Comparison of ENCODE assay signal across 12 cellular contexts in the genomic region with DNA sequence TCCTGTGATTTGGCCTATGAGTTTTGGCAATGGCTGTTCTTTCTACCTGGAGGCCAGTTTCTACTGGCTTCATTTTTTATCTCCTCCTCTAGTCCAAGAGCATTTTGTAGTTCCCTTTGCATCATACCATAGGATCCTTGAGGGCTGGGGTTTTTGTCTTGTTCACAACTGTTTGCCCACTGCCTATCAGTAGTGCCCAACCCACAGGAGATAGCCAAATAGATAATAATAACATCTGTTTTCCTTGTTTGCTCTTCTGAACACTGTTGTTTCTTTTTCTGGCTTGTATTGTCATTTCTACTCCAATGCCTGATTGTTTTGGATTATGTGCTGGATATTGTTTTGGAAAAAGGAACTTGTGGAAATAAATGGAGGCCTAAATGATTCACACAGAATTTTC. TPM values are rescaled to one million over a fixed set of nuclear protein-coding genes. Genes with fewer than 3 reads are reported as not detected.
DNase-seq lines count a peak whose midpoint lies in the region; ATAC-seq, FAIRE-seq and TF ChIP-seq lines count a peak whose summit lies in the region.
"Had no signal": no experiment of that assay in that cellular context is flagged by ENCODE, and none has a peak within 500 bp of the region (broad histone marks: within the 10 kb centered on the region; RNA-seq: fewer than 3 reads in every experiment).

No MANE protein-coding gene starts in this region.

- H3K9ac ChIP-seq in HepG2 (ENCODE audit: insufficient read depth, low read depth, low read length) (peak overlapping the region; percentile 23; the same call in 1 of the 2 replicates), SK-N-MC (ENCODE audit: insufficient read length) (no peak overlapping the region)

- DNase-seq in HepG2 (ENCODE audit: low spot score) (no peak), right lobe of liver (no peak), SK-N-MC (ENCODE audit: low read depth, low spot score) (no peak), epithelial cell of prostate (ENCODE audit: low read depth, low spot score) (no peak), UCSD-AML1 (lab: John Stamatoyannopoulos, UW; ENCODE audit: unreplicated experiment) (no peak), GM20000 (ENCODE audit: low spot score) (no peak), ovary (no peak)
- no peak for DNase-seq in stimulated activated CD8-positive, alpha-beta memory T cell treated with anti-CD3 and anti-CD28 coated beads, Interleukin-4, amount 100 ng/mL, for 48 hours
- DNase-seq: HCEC 1CT, NCI-H1105 treated with DMSO at 0.1 percent for 48 hours, testis had no signal

- intact Hi-C loops in HepG2 (cut with micrococcal nuclease; ENCODE audit: unreplicated experiment): no loop called here
- intact Hi-C loops in right lobe of liver (cut with DNase I): no loop called here
- intact Hi-C loops in ovary (cut with DNase I): no loop called here

- H3K27ac ChIP-seq in HepG2 (ENCODE audit: extremely low read length, insufficient read depth, low read length) (no peak overlapping the region), right lobe of liver (no peak overlapping the region), SK-N-MC (no peak overlapping the region), epithelial cell of prostate (peak overlapping the region; percentile 3), ovary (no peak overlapping the region)
- H3K27ac ChIP-seq: testis had no signal

- peaks cover 46% of the 10 kb centered on the region for H3K4me1 ChIP-seq in HepG2 (ENCODE audit: insufficient read depth, low read length)
- peaks cover 0 to 7% (median 3%) of the 10 kb centered on the region in 4 donors for H3K4me1 ChIP-seq in right lobe of liver
- peaks cover 2% of the 10 kb centered on the region for H3K4me1 ChIP-seq in ovary (ENCODE audit: insufficient read depth)

- in situ Hi-C loops in HepG2 (cut with HindIII; ENCODE audit: extremely low pct_ligation_motif_present, low pct_unique_long_range_greater_than_20kb): no loop called here

- no TSS peak for BruUV-seq in HepG2 (replicated peaks; lab: Mats Ljungman, UMichigan)

- POLR2A ChIA-PET in HepG2 (lab: Yijun Ruan, JAX): no interaction called here

- peak overlapping the region; percentile 67 for H2AFZ ChIP-seq in HepG2 (ENCODE audit: low read length)

- H4K20me1 ChIP-seq in HepG2 (ENCODE audit: insufficient read depth, low read length): no peaks in the 10 kb centered on the region; the same call in none of the 2 replicates

- ATAC-seq in HepG2 (no peak), right lobe of liver (no peak)

- no peak for TF ChIP-seq EP300 in HepG2 (IDR thresholded peaks at IDR 0.05; ENCODE audit: low read depth in 2 of 2, low read length in 2 of 2)
- TF ChIP-seq EP300 in HepG2 (CRISPR knock-in tag; IDR thresholded peaks at IDR 0.05; ENCODE audit: borderline replicate concordance): no peak
- no peak for TF ChIP-seq EP300 in ovary (IDR thresholded peaks at IDR 0.05)

- no peak for TF ChIP-seq RAD21 in HepG2 (CRISPR knock-in tag; IDR thresholded peaks at IDR 0.05)

- H3K9me3 ChIP-seq in HepG2 (ENCODE audit: low read length) (no peaks in the 10 kb centered on the region), right lobe of liver (no peaks in the 10 kb centered on the region), SK-N-MC (ENCODE audit: low read depth, low read length) (no peaks in the 10 kb centered on the region), ovary (no peaks in the 10 kb centered on the region)
- H3K9me3 ChIP-seq: testis had no signal

- peak overlapping the region; percentile 66 for H3K4me2 ChIP-seq in HepG2 (ENCODE audit: low read depth, low read length)

- no peak for FAIRE-seq in HepG2 (lab: Jason Lieb, UNC)
- FAIRE-seq: colon had no signal

- H3K36me3 ChIP-seq in HepG2 (replicated peaks in 1 of 2; ENCODE audit: control insufficient read depth in 1 of 2, insufficient read depth in 2 of 2, low read length in 2 of 2) (peaks cover 0 to 10% of the 10 kb centered on the region in 2 experiments; a peak in 3 of 5 replicates), right lobe of liver (no peaks in the 10 kb centered on the region), SK-N-MC (ENCODE audit: insufficient read depth, low read length) (peaks cover 62% of the 10 kb centered on the region), ovary (no peaks in the 10 kb centered on the region)

- no peak for TF ChIP-seq POLR2A in HepG2 (IDR thresholded peaks at IDR 0.05; ENCODE audit: insufficient read depth in 1 of 2, low read depth in 2 of 2, low read length in 2 of 2)
- TF ChIP-seq POLR2A in right lobe of liver (IDR thresholded peaks at IDR 0.05): no peak
- TF ChIP-seq POLR2A in ovary (IDR thresholded peaks at IDR 0.05): no peak

- H3K27me3 ChIP-seq in HepG2 (ENCODE audit: control insufficient read depth in 1 of 2, insufficient read depth in 2 of 2, low read length in 2 of 2) (no peaks in the 10 kb centered on the region), right lobe of liver (peaks cover 0 to 3% of the 10 kb centered on the region in 2 donors), ovary (no peaks in the 10 kb centered on the region)
- H3K27me3 ChIP-seq: testis had no signal

- peaks cover 81% of the 10 kb centered on the region for H3K79me2 ChIP-seq in HepG2 (ENCODE audit: insufficient read depth, low read length)

- H3K4me3 ChIP-seq in HepG2 (replicated peaks in 1 of 3; ENCODE audit: insufficient read depth in 1 of 3, low read depth in 2 of 3, low read length in 3 of 3) (peak overlapping the region; percentile 3 to 99 (median 13); a peak in 3 of 6 replicates), right lobe of liver (no peak overlapping the region), SK-N-MC (peak overlapping the region; percentile 48), ovary (no peak overlapping the region)
- H3K4me3 ChIP-seq: testis had no signal

- CTCF ChIA-PET in HepG2 (lab: Yijun Ruan, JAX; ENCODE audit: low intra/inter-chr PET ratio, low total read pairs): no interaction called here

- TF ChIP-seq CTCF in HepG2 (CRISPR knock-in tag; IDR thresholded peaks at IDR 0.05): no peak
- no peak for TF ChIP-seq CTCF in right lobe of liver (IDR thresholded peaks at IDR 0.05)
- TF ChIP-seq CTCF in GM20000 (IDR thresholded peaks at IDR 0.05; ENCODE audit: extremely low read depth, missing control alignments): no peak
- TF ChIP-seq CTCF in ovary (IDR thresholded peaks at IDR 0.05): no peak

TF ChIP-seq in HepG2, 621 proteins besides CTCF, POLR2A, EP300 and RAD21:
- TF ChIP-seq YEATS4 (CRISPR knock-in tag; IDR thresholded peaks at IDR 0.05; ENCODE audit: borderline replicate concordance): no peak
- TF ChIP-seq SOX13 (IDR thresholded peaks at IDR 0.05): no peak
- peak in 1 of 2 experiments; percentile 59; a peak in 1 of 4 replicates for TF ChIP-seq SOX13 (CRISPR knock-in tag; conservative IDR thresholded peaks at IDR 0.05 in 1 of 2, IDR thresholded peaks at IDR 0.05 in 1 of 2)

RNA-seq across cellular contexts. Expression of a gene that starts 3.4 kb away (rescaled TPM):
- total RNA-seq in HepG2 (2016; rRNA removed; fragmentation: Illumina TruSeq; extraction: Trizol) (132 and 221 TPM in 2 replicates), right lobe of liver (1 to 10 TPM in 5 of 6 experiments, not detected in 1; 1.2 to 3.6 (median 3.0) TPM), ovary (1 to 10 TPM in 6 of 7 donors, under 1 TPM in 1; 0.91 to 5.0 (median 2.5) TPM)
- 25.7 and 32.5 TPM in 2 replicates for total RNA-seq in HepG2 (2016; cell fraction: cytosol; rRNA removed; fragmentation: Illumina TruSeq; extraction: Trizol; ENCODE audit: low read depth)
- 132 and 217 TPM in 2 replicates for total RNA-seq in HepG2 (2016; cell fraction: insoluble cytoplasmic fraction; rRNA removed; fragmentation: Illumina TruSeq; extraction: Trizol)
- 45.2 and 55.5 TPM in 2 replicates for total RNA-seq in HepG2 (2016; cell fraction: membrane; rRNA removed; fragmentation: Illumina TruSeq; extraction: Trizol)
- total RNA-seq in HepG2 (2016; cell fraction: nucleus; rRNA removed; fragmentation: Illumina TruSeq; extraction: Trizol): 113 and 116 TPM in 2 replicates
- polyA plus RNA-seq in HepG2 (2011; rRNA removed) (23.1 and 42.6 TPM in 2 replicates), ovary (1 to 10 TPM; 3.6 to 3.9 TPM)
- polyA plus RNA-seq in HepG2 (2011; cell fraction: cytosol; rRNA removed): 12.9 and 15.9 TPM in 2 replicates
- polyA plus RNA-seq in HepG2 (2011; cell fraction: nucleus; rRNA removed): 23.4 and 24.8 TPM in 2 replicates
- 20.0 and 41.3 TPM in 2 replicates for polyA plus RNA-seq in HepG2 (2012)
- polyA plus RNA-seq in HepG2 (2016; cell fraction: cytosol; fragmentation: Illumina TruSeq; extraction: Trizol; ENCODE audit: low read depth): 7.5 and 9.0 TPM in 2 replicates
- polyA plus RNA-seq in HepG2 (2016; cell fraction: insoluble cytoplasmic fraction; fragmentation: Illumina TruSeq; extraction: Trizol; ENCODE audit: low read depth): 154 and 181 TPM in 2 replicates
- 17.0 and 17.2 TPM in 2 replicates for polyA plus RNA-seq in HepG2 (2016; cell fraction: membrane; fragmentation: Illumina TruSeq; extraction: Trizol; ENCODE audit: low read depth)
- 177 and 183 TPM in 2 replicates for polyA plus RNA-seq in HepG2 (2016; cell fraction: nucleus; fragmentation: Illumina TruSeq; extraction: Trizol; ENCODE audit: insufficient read depth, low read depth)
- 6.0 and 23.9 TPM in 2 replicates for polyA minus RNA-seq in HepG2 (2011; rRNA and poly(A)+ RNA removed; ENCODE audit: low replicate concordance)
- 9.6 and 14.5 TPM in 2 replicates for polyA minus RNA-seq in HepG2 (2011; cell fraction: cytosol; rRNA and poly(A)+ RNA removed)
- polyA minus RNA-seq in HepG2 (2011; cell fraction: nucleus; rRNA and poly(A)+ RNA removed): 33.8 and 62.3 TPM in 2 replicates

Comparison
In these comparisons a context has a peak if more than half of its experiments do, and no peak if none do; other contexts are left out.
1. H3K4me3 ChIP-seq: peak in HepG2 (3 of 3) and SK-N-MC (single experiment); none in right lobe of liver (0 of 3) and ovary (single experiment).
2. RNA of a gene that starts 3.4 kb away (total RNA-seq): 25.7 to 221 TPM in HepG2; 1.2 to 3.6 TPM in right lobe of liver and 0.91 to 5.0 TPM in ovary; every median in the first group is over 4 times any median in the second.